Comparison of ENCODE assay signal across 1 cellular context in genomic region chr5:81194633-81195333, GRCh38.
TF ChIP-seq lines count a peak whose summit lies in the region.

No MANE protein-coding gene starts in this region.

TF ChIP-seq in GM12878, 131 proteins besides CTCF, POLR2A, EP300 and RAD21 (continued from another document):
- TF ChIP-seq ZBTB40 (IDR thresholded peaks at IDR 0.05; ENCODE audit: borderline replicate concordance) (no peak), SMC3 (IDR thresholded peaks at IDR 0.05; ENCODE audit: borderline replicate concordance, low read length) (peak; percentile 85), ZNF217 (IDR thresholded peaks at IDR 0.05) (no peak), CBX5 (IDR thresholded peaks at IDR 0.05; ENCODE audit: low read depth) (no peak), BHLHE40 (IDR thresholded peaks at IDR 0.05; ENCODE audit: borderline replicate concordance in 1 of 2, low read depth in 2 of 2, low read length in 1 of 2) (peak in 1 of 2 experiments; percentile 37; a peak in 1 of 4 replicates), SKIL (IDR thresholded peaks at IDR 0.05; ENCODE audit: low read depth, poor library complexity, severe bottlenecking) (no peak), CBFB (IDR thresholded peaks at IDR 0.05; ENCODE audit: low read depth) (no peak), ASH2L (IDR thresholded peaks at IDR 0.05; ENCODE audit: borderline replicate concordance, low read depth) (no peak), YY1 (IDR thresholded peaks at IDR 0.05; ENCODE audit: low read depth, low read length) (peak; percentile 71), ATF7 (IDR thresholded peaks at IDR 0.05; ENCODE audit: low read depth) (no peak), CEBPB (IDR thresholded peaks at IDR 0.05; ENCODE audit: borderline replicate concordance in 1 of 2, low read depth in 2 of 2, low read length in 2 of 2) (no peak), CREB1 (IDR thresholded peaks at IDR 0.05; ENCODE audit: low read depth) (no peak), MYB (IDR thresholded peaks at IDR 0.05; ENCODE audit: borderline replicate concordance, low read depth, low read length) (no peak), ESRRA (IDR thresholded peaks at IDR 0.05; ENCODE audit: low read length) (no peak), MEF2A (IDR thresholded peaks at IDR 0.05; ENCODE audit: insufficient read depth, low read depth, low read length) (0 out of 2 replicates have a peak, but pooled peaks have one; percentile 18), KAT2A (conservative IDR thresholded peaks at IDR 0.05; ENCODE audit: control insufficient read depth, low read depth, low read length) (no peak), RB1 (IDR thresholded peaks at IDR 0.05; ENCODE audit: borderline replicate concordance) (peak; percentile 40; the same call in 1 of the 2 replicates), KDM1A (IDR thresholded peaks at IDR 0.05; ENCODE audit: borderline replicate concordance) (no peak)
- TF ChIP-seq, protein P1, sequence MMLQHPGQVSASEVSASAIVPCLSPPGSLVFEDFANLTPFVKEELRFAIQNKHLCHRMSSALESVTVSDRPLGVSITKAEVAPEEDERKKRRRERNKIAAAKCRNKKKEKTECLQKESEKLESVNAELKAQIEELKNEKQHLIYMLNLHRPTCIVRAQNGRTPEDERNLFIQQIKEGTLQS (IDR thresholded peaks at IDR 0.05; ENCODE audit: borderline replicate concordance, extremely low read depth, low read depth, low read length) = no peak
